In genomic region chr14:92922155-92922735, GRCh38 we compare ENCODE assay signal across 2 cellular contexts.
TF ChIP-seq lines count a peak whose summit lies in the region.

No MANE protein-coding gene starts in this region.

TF ChIP-seq in GM23338, 12 proteins besides CTCF, POLR2A, EP300 and RAD21:
- no peak for TF ChIP-seq EZH2phosphoT487 (IDR thresholded peaks at IDR 0.05; ENCODE audit: unreplicated experiment)
- TF ChIP-seq POLR2AphosphoS5 (IDR thresholded peaks at IDR 0.05; ENCODE audit: low read depth) = no peak
- no peak for TF ChIP-seq REST (IDR thresholded peaks at IDR 0.05; ENCODE audit: unreplicated experiment)

TF ChIP-seq in neural cell, 6 proteins besides CTCF, POLR2A, EP300 and RAD21:
- TF ChIP-seq EZH2 (IDR thresholded peaks at IDR 0.05; ENCODE audit: borderline replicate concordance, insufficient read depth, low read length, poor library complexity, severe bottlenecking) = no peak
- TF ChIP-seq POLR2AphosphoS5 (IDR thresholded peaks at IDR 0.05) = peak; percentile 22
- TF ChIP-seq TAF1 (IDR thresholded peaks at IDR 0.05; ENCODE audit: low read depth) = no peak
- TF ChIP-seq MXI1 (conservative IDR thresholded peaks at IDR 0.05; ENCODE audit: poor library complexity, severe bottlenecking) = no peak
